ENCODE assay signal across 1 cellular context in the genomic region with DNA sequence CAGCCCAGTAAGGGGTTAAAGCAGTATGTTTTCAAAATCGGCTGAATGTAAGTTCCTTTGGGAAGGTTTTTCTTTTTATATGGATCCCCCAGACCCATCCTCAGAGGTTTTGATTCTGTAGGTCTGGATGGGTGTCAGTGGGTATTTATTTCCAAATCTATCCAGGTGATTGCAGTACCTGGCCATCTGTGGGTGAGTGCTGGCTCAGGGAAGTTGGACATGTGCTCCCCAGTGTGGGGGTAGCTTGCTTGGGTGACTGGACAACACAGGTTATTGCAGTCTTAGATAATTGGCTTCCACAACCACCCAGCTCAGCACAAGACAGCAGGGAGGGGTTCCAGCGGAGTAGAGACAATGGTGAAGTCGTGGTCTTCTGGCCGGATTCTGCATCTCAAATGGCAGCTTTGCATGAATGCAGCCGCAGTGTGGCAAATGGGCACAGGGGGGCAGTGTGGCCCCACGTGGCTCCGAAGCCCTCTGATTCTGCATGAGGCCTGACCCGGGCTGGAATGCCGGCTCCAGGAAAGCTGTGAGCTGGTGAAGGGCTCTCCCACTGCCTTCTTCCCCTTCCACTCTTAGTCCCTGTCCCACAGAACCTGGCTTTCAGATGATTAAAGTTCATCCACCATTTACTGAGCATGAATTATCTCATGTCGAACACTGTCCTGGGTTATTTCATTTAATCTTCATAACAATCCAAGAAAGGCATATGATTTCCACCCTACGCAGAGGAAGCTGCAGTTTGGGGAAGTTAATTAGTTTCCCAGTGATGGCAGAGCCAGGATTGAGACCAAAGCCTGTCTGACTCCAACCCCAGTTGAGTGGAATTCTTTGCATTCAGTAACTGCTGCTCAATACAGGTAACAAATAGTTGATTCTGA.
TF ChIP-seq lines count a peak whose summit lies in the region.

No MANE protein-coding gene starts in this region.

TF ChIP-seq in WTC11, 78 proteins besides CTCF, POLR2A, EP300 and RAD21 (continued from another document):
- no peak for TF ChIP-seq FOXK1 (CRISPR knock-in tag; IDR thresholded peaks at IDR 0.05)
- TF ChIP-seq, protein P1, sequence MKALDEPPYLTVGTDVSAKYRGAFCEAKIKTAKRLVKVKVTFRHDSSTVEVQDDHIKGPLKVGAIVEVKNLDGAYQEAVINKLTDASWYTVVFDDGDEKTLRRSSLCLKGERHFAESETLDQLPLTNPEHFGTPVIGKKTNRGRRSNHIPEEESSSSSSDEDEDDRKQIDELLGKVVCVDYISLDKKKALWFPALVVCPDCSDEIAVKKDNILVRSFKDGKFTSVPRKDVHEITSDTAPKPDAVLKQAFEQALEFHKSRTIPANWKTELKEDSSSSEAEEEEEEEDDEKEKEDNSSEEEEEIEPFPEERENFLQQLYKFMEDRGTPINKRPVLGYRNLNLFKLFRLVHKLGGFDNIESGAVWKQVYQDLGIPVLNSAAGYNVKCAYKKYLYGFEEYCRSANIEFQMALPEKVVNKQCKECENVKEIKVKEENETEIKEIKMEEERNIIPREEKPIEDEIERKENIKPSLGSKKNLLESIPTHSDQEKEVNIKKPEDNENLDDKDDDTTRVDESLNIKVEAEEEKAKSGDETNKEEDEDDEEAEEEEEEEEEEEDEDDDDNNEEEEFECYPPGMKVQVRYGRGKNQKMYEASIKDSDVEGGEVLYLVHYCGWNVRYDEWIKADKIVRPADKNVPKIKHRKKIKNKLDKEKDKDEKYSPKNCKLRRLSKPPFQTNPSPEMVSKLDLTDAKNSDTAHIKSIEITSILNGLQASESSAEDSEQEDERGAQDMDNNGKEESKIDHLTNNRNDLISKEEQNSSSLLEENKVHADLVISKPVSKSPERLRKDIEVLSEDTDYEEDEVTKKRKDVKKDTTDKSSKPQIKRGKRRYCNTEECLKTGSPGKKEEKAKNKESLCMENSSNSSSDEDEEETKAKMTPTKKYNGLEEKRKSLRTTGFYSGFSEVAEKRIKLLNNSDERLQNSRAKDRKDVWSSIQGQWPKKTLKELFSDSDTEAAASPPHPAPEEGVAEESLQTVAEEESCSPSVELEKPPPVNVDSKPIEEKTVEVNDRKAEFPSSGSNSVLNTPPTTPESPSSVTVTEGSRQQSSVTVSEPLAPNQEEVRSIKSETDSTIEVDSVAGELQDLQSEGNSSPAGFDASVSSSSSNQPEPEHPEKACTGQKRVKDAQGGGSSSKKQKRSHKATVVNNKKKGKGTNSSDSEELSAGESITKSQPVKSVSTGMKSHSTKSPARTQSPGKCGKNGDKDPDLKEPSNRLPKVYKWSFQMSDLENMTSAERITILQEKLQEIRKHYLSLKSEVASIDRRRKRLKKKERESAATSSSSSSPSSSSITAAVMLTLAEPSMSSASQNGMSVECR (CRISPR knock-in tag; IDR thresholded peaks at IDR 0.05; ENCODE audit: borderline replicate concordance): no peak
- TF ChIP-seq, protein P2, sequence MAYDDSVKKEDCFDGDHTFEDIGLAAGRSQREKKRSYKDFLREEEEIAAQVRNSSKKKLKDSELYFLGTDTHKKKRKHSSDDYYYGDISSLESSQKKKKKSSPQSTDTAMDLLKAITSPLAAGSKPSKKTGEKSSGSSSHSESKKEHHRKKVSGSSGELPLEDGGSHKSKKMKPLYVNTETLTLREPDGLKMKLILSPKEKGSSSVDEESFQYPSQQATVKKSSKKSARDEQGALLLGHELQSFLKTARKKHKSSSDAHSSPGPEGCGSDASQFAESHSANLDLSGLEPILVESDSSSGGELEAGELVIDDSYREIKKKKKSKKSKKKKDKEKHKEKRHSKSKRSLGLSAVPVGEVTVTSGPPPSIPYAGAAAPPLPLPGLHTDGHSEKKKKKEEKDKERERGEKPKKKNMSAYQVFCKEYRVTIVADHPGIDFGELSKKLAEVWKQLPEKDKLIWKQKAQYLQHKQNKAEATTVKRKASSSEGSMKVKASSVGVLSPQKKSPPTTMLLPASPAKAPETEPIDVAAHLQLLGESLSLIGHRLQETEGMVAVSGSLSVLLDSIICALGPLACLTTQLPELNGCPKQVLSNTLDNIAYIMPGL (CRISPR knock-in tag; IDR thresholded peaks at IDR 0.05): 0 out of 2 replicates have a peak, but pooled peaks have one; percentile 31
- TF ChIP-seq ZBTB21 (CRISPR knock-in tag; IDR thresholded peaks at IDR 0.05; ENCODE audit: borderline replicate concordance): no peak
- no peak for TF ChIP-seq NR2C2 (CRISPR knock-in tag; IDR thresholded peaks at IDR 0.05)
- TF ChIP-seq, protein P3, sequence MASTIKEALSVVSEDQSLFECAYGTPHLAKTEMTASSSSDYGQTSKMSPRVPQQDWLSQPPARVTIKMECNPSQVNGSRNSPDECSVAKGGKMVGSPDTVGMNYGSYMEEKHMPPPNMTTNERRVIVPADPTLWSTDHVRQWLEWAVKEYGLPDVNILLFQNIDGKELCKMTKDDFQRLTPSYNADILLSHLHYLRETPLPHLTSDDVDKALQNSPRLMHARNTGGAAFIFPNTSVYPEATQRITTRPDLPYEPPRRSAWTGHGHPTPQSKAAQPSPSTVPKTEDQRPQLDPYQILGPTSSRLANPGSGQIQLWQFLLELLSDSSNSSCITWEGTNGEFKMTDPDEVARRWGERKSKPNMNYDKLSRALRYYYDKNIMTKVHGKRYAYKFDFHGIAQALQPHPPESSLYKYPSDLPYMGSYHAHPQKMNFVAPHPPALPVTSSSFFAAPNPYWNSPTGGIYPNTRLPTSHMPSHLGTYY (CRISPR knock-in tag; IDR thresholded peaks at IDR 0.05): no peak
- TF ChIP-seq, protein P4, sequence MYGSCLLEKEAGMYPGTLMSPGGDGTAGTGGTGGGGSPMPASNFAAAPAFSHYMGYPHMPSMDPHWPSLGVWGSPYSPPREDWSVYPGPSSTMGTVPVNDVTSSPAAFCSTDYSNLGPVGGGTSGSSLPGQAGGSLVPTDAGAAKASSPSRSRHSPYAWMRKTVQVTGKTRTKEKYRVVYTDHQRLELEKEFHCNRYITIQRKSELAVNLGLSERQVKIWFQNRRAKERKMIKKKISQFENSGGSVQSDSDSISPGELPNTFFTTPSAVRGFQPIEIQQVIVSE (CRISPR knock-in tag; IDR thresholded peaks at IDR 0.05; ENCODE audit: borderline replicate concordance): no peak
- TF ChIP-seq, protein P5, sequence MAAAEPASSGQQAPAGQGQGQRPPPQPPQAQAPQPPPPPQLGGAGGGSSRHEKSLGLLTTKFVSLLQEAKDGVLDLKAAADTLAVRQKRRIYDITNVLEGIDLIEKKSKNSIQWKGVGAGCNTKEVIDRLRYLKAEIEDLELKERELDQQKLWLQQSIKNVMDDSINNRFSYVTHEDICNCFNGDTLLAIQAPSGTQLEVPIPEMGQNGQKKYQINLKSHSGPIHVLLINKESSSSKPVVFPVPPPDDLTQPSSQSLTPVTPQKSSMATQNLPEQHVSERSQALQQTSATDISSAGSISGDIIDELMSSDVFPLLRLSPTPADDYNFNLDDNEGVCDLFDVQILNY (CRISPR knock-in tag; IDR thresholded peaks at IDR 0.05): no peak
- TF ChIP-seq, protein P6, sequence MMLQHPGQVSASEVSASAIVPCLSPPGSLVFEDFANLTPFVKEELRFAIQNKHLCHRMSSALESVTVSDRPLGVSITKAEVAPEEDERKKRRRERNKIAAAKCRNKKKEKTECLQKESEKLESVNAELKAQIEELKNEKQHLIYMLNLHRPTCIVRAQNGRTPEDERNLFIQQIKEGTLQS (CRISPR knock-in tag; conservative IDR thresholded peaks at IDR 0.05): no peak
- TF ChIP-seq, protein P7, sequence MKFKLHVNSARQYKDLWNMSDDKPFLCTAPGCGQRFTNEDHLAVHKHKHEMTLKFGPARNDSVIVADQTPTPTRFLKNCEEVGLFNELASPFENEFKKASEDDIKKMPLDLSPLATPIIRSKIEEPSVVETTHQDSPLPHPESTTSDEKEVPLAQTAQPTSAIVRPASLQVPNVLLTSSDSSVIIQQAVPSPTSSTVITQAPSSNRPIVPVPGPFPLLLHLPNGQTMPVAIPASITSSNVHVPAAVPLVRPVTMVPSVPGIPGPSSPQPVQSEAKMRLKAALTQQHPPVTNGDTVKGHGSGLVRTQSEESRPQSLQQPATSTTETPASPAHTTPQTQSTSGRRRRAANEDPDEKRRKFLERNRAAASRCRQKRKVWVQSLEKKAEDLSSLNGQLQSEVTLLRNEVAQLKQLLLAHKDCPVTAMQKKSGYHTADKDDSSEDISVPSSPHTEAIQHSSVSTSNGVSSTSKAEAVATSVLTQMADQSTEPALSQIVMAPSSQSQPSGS (CRISPR knock-in tag; IDR thresholded peaks at IDR 0.05; ENCODE audit: borderline replicate concordance, low read depth): no peak
- TF ChIP-seq, protein P8, sequence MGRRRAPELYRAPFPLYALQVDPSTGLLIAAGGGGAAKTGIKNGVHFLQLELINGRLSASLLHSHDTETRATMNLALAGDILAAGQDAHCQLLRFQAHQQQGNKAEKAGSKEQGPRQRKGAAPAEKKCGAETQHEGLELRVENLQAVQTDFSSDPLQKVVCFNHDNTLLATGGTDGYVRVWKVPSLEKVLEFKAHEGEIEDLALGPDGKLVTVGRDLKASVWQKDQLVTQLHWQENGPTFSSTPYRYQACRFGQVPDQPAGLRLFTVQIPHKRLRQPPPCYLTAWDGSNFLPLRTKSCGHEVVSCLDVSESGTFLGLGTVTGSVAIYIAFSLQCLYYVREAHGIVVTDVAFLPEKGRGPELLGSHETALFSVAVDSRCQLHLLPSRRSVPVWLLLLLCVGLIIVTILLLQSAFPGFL (CRISPR knock-in tag; IDR thresholded peaks at IDR 0.05; ENCODE audit: borderline replicate concordance): no peak
- TF ChIP-seq ZNF232 (CRISPR knock-in tag; IDR thresholded peaks at IDR 0.05): peak; percentile 86; the same call in 1 of the 2 replicates
- TF ChIP-seq, protein P9, sequence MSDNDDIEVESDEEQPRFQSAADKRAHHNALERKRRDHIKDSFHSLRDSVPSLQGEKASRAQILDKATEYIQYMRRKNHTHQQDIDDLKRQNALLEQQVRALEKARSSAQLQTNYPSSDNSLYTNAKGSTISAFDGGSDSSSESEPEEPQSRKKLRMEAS (CRISPR knock-in tag; IDR thresholded peaks at IDR 0.05): peak; percentile 85
- TF ChIP-seq, protein P10, sequence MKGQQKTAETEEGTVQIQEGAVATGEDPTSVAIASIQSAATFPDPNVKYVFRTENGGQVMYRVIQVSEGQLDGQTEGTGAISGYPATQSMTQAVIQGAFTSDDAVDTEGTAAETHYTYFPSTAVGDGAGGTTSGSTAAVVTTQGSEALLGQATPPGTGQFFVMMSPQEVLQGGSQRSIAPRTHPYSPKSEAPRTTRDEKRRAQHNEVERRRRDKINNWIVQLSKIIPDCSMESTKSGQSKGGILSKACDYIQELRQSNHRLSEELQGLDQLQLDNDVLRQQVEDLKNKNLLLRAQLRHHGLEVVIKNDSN (CRISPR knock-in tag; IDR thresholded peaks at IDR 0.05): 0 out of 2 replicates have a peak, but pooled peaks have one; percentile 35
- 0 out of 2 replicates have a peak, but pooled peaks have one; percentile 32 for TF ChIP-seq SMAD3 (CRISPR knock-in tag; IDR thresholded peaks at IDR 0.05; ENCODE audit: borderline replicate concordance)
- TF ChIP-seq, protein P11, sequence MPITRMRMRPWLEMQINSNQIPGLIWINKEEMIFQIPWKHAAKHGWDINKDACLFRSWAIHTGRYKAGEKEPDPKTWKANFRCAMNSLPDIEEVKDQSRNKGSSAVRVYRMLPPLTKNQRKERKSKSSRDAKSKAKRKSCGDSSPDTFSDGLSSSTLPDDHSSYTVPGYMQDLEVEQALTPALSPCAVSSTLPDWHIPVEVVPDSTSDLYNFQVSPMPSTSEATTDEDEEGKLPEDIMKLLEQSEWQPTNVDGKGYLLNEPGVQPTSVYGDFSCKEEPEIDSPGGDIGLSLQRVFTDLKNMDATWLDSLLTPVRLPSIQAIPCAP (CRISPR knock-in tag; IDR thresholded peaks at IDR 0.05): no peak
